19 cellular contexts compared by ENCODE assay signal in the genomic region with DNA sequence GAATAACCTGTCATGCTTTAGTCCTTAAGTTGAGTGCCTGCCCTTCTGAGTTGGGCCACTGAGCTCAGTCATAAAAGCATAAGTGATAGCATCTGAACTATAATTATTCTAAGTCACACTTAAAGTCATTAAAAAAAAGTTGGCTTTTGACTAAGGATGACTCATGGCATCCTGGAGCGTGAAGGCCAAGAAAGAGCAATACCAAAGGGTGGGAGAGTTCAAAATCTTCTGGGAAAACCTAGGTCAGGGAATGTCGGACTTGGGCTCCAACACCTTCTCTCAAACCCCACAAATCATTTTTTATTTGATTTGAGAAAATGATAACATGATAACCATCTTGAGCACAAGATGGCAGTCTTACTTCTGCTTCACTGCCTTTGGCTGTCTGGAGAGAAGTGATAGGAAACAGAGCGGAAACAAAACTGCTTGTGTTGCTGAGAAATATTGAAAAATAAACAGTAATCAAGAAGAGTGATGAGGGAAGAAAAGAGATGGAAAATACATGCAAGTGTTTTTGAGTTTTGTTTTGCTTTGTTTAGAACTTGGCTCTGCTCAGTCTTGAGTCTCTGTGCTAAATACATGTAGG. TPM values are rescaled to one million over a fixed set of nuclear protein-coding genes. Genes with fewer than 3 reads are reported as not detected.
DNase-seq lines count a peak whose midpoint lies in the region; TF ChIP-seq lines count a peak whose summit lies in the region.
"Had no signal": no experiment of that assay in that cellular context is flagged by ENCODE, and none has a peak within 500 bp of the region (broad histone marks: within the 10 kb centered on the region; RNA-seq: fewer than 3 reads in every experiment).

No MANE protein-coding gene starts in this region.

- POLR2A ChIA-PET in activated CD4-positive, alpha-beta memory T cell treated with anti-CD3 and anti-CD28 coated beads for 36 hours (lab: Charles Lee), result no interaction called here

- H3K27ac Mint-ChIP-seq in chondrocyte (ENCODE audit: unreplicated experiment), result no peak overlapping the region
- H3K27ac Mint-ChIP-seq in activated CD4-positive, alpha-beta memory T cell treated with anti-CD3 and anti-CD28 coated beads for 36 hours, result no peak overlapping the region
- H3K27ac Mint-ChIP-seq: activated CD4-positive, alpha-beta T cell treated with anti-CD3 and anti-CD28 coated beads, Interleukin-2, amount 10 ng/mL, durations not matched to agents 7 days and 5 days; activated naive CD4-positive, alpha-beta T cell treated with anti-CD3 and anti-CD28 coated beads, Interleukin-2, amount 50 U/mL, for 24 hours; stimulated activated memory B cell treated with anti-CD40 and anti-IgM and Interleukin-4, amounts not matched to agents 10 μg/mL and 1 μg/mL and 100 μg/mL, for 72 hours had no signal

- H3K9me3 Mint-ChIP-seq in chondrocyte (ENCODE audit: low read depth), result no peaks in the 10 kb centered on the region
- H3K9me3 Mint-ChIP-seq in activated CD4-positive, alpha-beta memory T cell treated with anti-CD3 and anti-CD28 coated beads for 36 hours, result no peaks in the 10 kb centered on the region

- no peak overlapping the region for H3K4me3 Mint-ChIP-seq in chondrocyte (ENCODE audit: unreplicated experiment)
- H3K4me3 Mint-ChIP-seq in activated CD4-positive, alpha-beta memory T cell treated with anti-CD3 and anti-CD28 coated beads for 36 hours, result no peak overlapping the region
- H3K4me3 Mint-ChIP-seq: activated CD4-positive, alpha-beta T cell treated with anti-CD3 and anti-CD28 coated beads, Interleukin-2, amount 10 ng/mL, durations not matched to agents 7 days and 5 days; activated naive CD4-positive, alpha-beta T cell treated with anti-CD3 and anti-CD28 coated beads, Interleukin-2, amount 50 U/mL, for 24 hours; stimulated activated memory B cell treated with anti-CD40 and anti-IgM and Interleukin-4, amounts not matched to agents 10 μg/mL and 1 μg/mL and 100 μg/mL, for 72 hours had no signal

- CTCF ChIA-PET in activated CD4-positive, alpha-beta memory T cell treated with anti-CD3 and anti-CD28 coated beads for 36 hours (lab: Charles Lee), result no interaction called here

- H3K36me3 Mint-ChIP-seq in chondrocyte (ENCODE audit: low read depth), result no peaks in the 10 kb centered on the region
- H3K36me3 Mint-ChIP-seq in activated CD4-positive, alpha-beta memory T cell treated with anti-CD3 and anti-CD28 coated beads for 36 hours, result no peaks in the 10 kb centered on the region
- H3K36me3 Mint-ChIP-seq: stimulated activated memory B cell treated with anti-CD40 and anti-IgM and Interleukin-4, amounts not matched to agents 10 μg/mL and 1 μg/mL and 100 μg/mL, for 72 hours had no signal

- peak; percentile 16 for TF ChIP-seq CTCF in GM12873 (IDR thresholded peaks at IDR 0.05; ENCODE audit: insufficient read depth, low read depth, low read length, missing control alignments)
- peak; percentile 76 for TF ChIP-seq CTCF in chondrocyte (IDR thresholded peaks at IDR 0.05)

- H3K4me1 Mint-ChIP-seq in chondrocyte (ENCODE audit: low read depth), result peaks cover 5% of the 10 kb centered on the region
- H3K4me1 Mint-ChIP-seq in activated CD4-positive, alpha-beta memory T cell treated with anti-CD3 and anti-CD28 coated beads for 36 hours (ENCODE audit: low read depth), result no peaks in the 10 kb centered on the region
- H3K4me1 Mint-ChIP-seq: activated CD4-positive, alpha-beta T cell treated with anti-CD3 and anti-CD28 coated beads, Interleukin-2, amount 10 ng/mL, durations not matched to agents 7 days and 5 days; activated naive CD4-positive, alpha-beta T cell treated with anti-CD3 and anti-CD28 coated beads, Interleukin-2, amount 50 U/mL, for 24 hours; stimulated activated memory B cell treated with anti-CD40 and anti-IgM and Interleukin-4, amounts not matched to agents 10 μg/mL and 1 μg/mL and 100 μg/mL, for 72 hours had no signal

- intact Hi-C loops in activated CD4-positive, alpha-beta memory T cell treated with anti-CD3 and anti-CD28 coated beads for 36 hours (cut with micrococcal nuclease), result no loop called here

- peaks cover 10% of the 10 kb centered on the region for H3K27me3 Mint-ChIP-seq in chondrocyte (ENCODE audit: low read depth)
- H3K27me3 Mint-ChIP-seq in activated CD4-positive, alpha-beta memory T cell treated with anti-CD3 and anti-CD28 coated beads for 36 hours, result peaks cover 4% of the 10 kb centered on the region
- H3K27me3 Mint-ChIP-seq: activated CD4-positive, alpha-beta T cell treated with anti-CD3 and anti-CD28 coated beads, Interleukin-2, amount 10 ng/mL, durations not matched to agents 7 days and 5 days had no signal

- peak; percentile 2 for DNase-seq in NCI-H2227 treated with DMSO at 0.1 percent for 48 hours (lab: John Stamatoyannopoulos, UW)
- no peak for DNase-seq in chondrocyte (ENCODE audit: low spot score)
- peak; percentile 44 for DNase-seq in pons (ENCODE audit: low spot score)
- DNase-seq in NOMO-1 (lab: John Stamatoyannopoulos, UW; ENCODE audit: unreplicated experiment in 2 of 2), result no peak
- no peak for DNase-seq in AG08396 (ENCODE audit: low spot score)
- no peak for DNase-seq in activated CD4-positive, alpha-beta memory T cell treated with anti-CD3 and anti-CD28 coated beads for 36 hours
- no peak for DNase-seq in GDM1 (lab: John Stamatoyannopoulos, UW)
- DNase-seq: activated CD4-positive, alpha-beta T cell treated with anti-CD3 and anti-CD28 coated beads, Interleukin-2, amount 10 ng/mL, durations not matched to agents 7 days and 5 days; activated T-cell treated with anti-CD3 and anti-CD28 coated beads for 4 hours; BE2C; effector CD8-positive, alpha-beta T cell; KG1; left ventricle myocardium inferior; NCI-H1694 treated with DMSO at 0.1 percent for 48 hours; NCI-H510A; trophoblast cell had no signal

RNA-seq across cellular contexts. Expression of a gene that starts 16.9 kb away (rescaled TPM):
- total RNA-seq in chondrocyte, result 37.6 to 77.6 TPM (median 40.0 TPM) in 3 replicates
- under 1 TPM; 0.45 to 0.65 TPM for total RNA-seq in activated CD4-positive, alpha-beta memory T cell treated with anti-CD3 and anti-CD28 coated beads for 36 hours

Comparison
In these comparisons a context has a peak if more than half of its experiments do, and no peak if none do; other contexts are left out.
1. DNase-seq: peak in NCI-H2227 treated with DMSO at 0.1 percent for 48 hours (single experiment) and pons (single experiment); none in chondrocyte (single experiment), NOMO-1 (0 of 2), AG08396 (single experiment), activated CD4-positive, alpha-beta memory T cell treated with anti-CD3 and anti-CD28 coated beads for 36 hours (single experiment) and GDM1 (single experiment).
2. RNA of a gene that starts 16.9 kb away (total RNA-seq): 37.6 to 77.6 TPM in chondrocyte; 0.45 to 0.65 TPM in activated CD4-positive, alpha-beta memory T cell treated with anti-CD3 and anti-CD28 coated beads for 36 hours; every median in the first group is over 10 times any median in the second.